1 cellular context compared by ENCODE assay signal in genomic region chr15:34588046-34588674, GRCh38.
TF ChIP-seq lines count a peak whose summit lies in the region.

No MANE protein-coding gene starts in this region.

TF ChIP-seq in GM12878, 131 proteins besides CTCF, POLR2A, EP300 and RAD21 (continued from another document):
- TF ChIP-seq IRF4 (IDR thresholded peaks at IDR 0.05; ENCODE audit: low read depth, low read length) = no peak
- no peak for TF ChIP-seq NR2C2 (IDR thresholded peaks at IDR 0.05; ENCODE audit: borderline replicate concordance, control insufficient read depth, insufficient read length, low read depth)
- TF ChIP-seq ZNF622 (IDR thresholded peaks at IDR 0.05) = no peak
- no peak for TF ChIP-seq EZH2 (IDR thresholded peaks at IDR 0.05; ENCODE audit: borderline replicate concordance, control insufficient read depth, low read depth, low read length)
- no peak for TF ChIP-seq MYC (IDR thresholded peaks at IDR 0.05; ENCODE audit: insufficient read depth, insufficient read length, insufficient replicate concordance, low read length, severe bottlenecking)
- TF ChIP-seq SIX5 (IDR thresholded peaks at IDR 0.05; ENCODE audit: low read depth, low read length, severe bottlenecking) = no peak
- TF ChIP-seq, protein P1, sequence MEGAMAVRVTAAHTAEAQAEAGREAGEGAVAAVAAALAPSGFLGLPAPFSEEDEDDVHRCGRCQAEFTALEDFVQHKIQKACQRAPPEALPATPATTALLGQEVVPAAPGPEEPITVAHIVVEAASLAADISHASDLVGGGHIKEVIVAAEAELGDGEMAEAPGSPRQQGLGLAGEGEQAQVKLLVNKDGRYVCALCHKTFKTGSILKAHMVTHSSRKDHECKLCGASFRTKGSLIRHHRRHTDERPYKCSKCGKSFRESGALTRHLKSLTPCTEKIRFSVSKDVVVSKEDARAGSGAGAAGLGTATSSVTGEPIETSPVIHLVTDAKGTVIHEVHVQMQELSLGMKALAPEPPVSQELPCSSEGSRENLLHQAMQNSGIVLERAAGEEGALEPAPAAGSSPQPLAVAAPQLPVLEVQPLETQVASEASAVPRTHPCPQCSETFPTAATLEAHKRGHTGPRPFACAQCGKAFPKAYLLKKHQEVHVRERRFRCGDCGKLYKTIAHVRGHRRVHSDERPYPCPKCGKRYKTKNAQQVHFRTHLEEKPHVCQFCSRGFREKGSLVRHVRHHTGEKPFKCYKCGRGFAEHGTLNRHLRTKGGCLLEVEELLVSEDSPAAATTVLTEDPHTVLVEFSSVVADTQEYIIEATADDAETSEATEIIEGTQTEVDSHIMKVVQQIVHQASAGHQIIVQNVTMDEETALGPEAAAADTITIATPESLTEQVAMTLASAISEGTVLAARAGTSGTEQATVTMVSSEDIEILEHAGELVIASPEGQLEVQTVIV (IDR thresholded peaks at IDR 0.05; ENCODE audit: borderline replicate concordance, partially characterized antibody) = no peak
- TF ChIP-seq SIN3A (IDR thresholded peaks at IDR 0.05; ENCODE audit: low read depth, low read length) = no peak
- no peak for TF ChIP-seq CBX3 (IDR thresholded peaks at IDR 0.05; ENCODE audit: borderline replicate concordance, low read depth)
- TF ChIP-seq MEF2B (IDR thresholded peaks at IDR 0.05; ENCODE audit: partially characterized antibody, poor library complexity, severe bottlenecking) = no peak
- 0 out of 2 replicates have a peak, but pooled peaks have one; percentile 48 for TF ChIP-seq SMAD5 (IDR thresholded peaks at IDR 0.05; ENCODE audit: low read depth)
- no peak for TF ChIP-seq CHD2 (IDR thresholded peaks at IDR 0.05; ENCODE audit: borderline replicate concordance, low read depth, low read length)
- TF ChIP-seq, protein P2, sequence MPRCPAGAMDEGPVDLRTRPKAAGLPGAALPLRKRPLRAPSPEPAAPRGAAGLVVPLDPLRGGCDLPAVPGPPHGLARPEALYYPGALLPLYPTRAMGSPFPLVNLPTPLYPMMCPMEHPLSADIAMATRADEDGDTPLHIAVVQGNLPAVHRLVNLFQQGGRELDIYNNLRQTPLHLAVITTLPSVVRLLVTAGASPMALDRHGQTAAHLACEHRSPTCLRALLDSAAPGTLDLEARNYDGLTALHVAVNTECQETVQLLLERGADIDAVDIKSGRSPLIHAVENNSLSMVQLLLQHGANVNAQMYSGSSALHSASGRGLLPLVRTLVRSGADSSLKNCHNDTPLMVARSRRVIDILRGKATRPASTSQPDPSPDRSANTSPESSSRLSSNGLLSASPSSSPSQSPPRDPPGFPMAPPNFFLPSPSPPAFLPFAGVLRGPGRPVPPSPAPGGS (IDR thresholded peaks at IDR 0.05; ENCODE audit: borderline replicate concordance, insufficient read depth, low read depth, low read length, poor library complexity, severe bottlenecking) = no peak
- TF ChIP-seq TBL1XR1 (IDR thresholded peaks at IDR 0.05; ENCODE audit: low read depth, low read length) = no peak
- TF ChIP-seq, protein P3, sequence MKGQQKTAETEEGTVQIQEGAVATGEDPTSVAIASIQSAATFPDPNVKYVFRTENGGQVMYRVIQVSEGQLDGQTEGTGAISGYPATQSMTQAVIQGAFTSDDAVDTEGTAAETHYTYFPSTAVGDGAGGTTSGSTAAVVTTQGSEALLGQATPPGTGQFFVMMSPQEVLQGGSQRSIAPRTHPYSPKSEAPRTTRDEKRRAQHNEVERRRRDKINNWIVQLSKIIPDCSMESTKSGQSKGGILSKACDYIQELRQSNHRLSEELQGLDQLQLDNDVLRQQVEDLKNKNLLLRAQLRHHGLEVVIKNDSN (IDR thresholded peaks at IDR 0.05; ENCODE audit: borderline replicate concordance, extremely low read length, insufficient read depth, low read depth, low read length) = no peak
- TF ChIP-seq TCF3 (IDR thresholded peaks at IDR 0.05; ENCODE audit: borderline replicate concordance, insufficient read depth, low read depth, low read length) = no peak
- TF ChIP-seq, protein P4, sequence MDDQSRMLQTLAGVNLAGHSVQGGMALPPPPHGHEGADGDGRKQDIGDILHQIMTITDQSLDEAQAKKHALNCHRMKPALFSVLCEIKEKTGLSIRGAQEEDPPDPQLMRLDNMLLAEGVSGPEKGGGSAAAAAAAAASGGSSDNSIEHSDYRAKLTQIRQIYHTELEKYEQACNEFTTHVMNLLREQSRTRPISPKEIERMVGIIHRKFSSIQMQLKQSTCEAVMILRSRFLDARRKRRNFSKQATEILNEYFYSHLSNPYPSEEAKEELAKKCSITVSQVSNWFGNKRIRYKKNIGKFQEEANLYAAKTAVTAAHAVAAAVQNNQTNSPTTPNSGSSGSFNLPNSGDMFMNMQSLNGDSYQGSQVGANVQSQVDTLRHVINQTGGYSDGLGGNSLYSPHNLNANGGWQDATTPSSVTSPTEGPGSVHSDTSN (IDR thresholded peaks at IDR 0.05; ENCODE audit: insufficient replicate concordance, low read depth, low read length) = no peak
- no peak for TF ChIP-seq WRNIP1 (IDR thresholded peaks at IDR 0.05; ENCODE audit: borderline replicate concordance, low read depth, low read length)
- no peak for TF ChIP-seq NR2C1 (IDR thresholded peaks at IDR 0.05)
- no peak for TF ChIP-seq YBX1 (IDR thresholded peaks at IDR 0.05)
- TF ChIP-seq RUNX3 (IDR thresholded peaks at IDR 0.05; ENCODE audit: low read length) = peak; percentile 27; the same call in 1 of the 2 replicates
- TF ChIP-seq NFYA (IDR thresholded peaks at IDR 0.05; ENCODE audit: borderline replicate concordance, low read depth, low read length) = no peak
- TF ChIP-seq BCL11A (IDR thresholded peaks at IDR 0.05; ENCODE audit: low read depth, low read length) = no peak
- no peak for TF ChIP-seq RFX5 (IDR thresholded peaks at IDR 0.05; ENCODE audit: low read depth, low read length)
- TF ChIP-seq ESRRA (IDR thresholded peaks at IDR 0.05; ENCODE audit: low read length) = no peak
- TF ChIP-seq CBFB (IDR thresholded peaks at IDR 0.05; ENCODE audit: low read depth) = peak; percentile 88; the same call in 1 of the 2 replicates
- TF ChIP-seq ZNF384 (IDR thresholded peaks at IDR 0.05; ENCODE audit: borderline replicate concordance, low read depth, low read length) = no peak
- no peak for TF ChIP-seq IKZF1 (conservative IDR thresholded peaks at IDR 0.05)
- TF ChIP-seq FOXM1 (IDR thresholded peaks at IDR 0.05; ENCODE audit: low read depth, low read length) = no peak
- no peak for TF ChIP-seq SP1 (IDR thresholded peaks at IDR 0.05; ENCODE audit: low read depth, low read length)
- no peak for TF ChIP-seq RBBP5 (conservative IDR thresholded peaks at IDR 0.05)
- TF ChIP-seq TAF1 (IDR thresholded peaks at IDR 0.05; ENCODE audit: borderline replicate concordance, low read depth, low read length) = no peak
- no peak for TF ChIP-seq NFIC (IDR thresholded peaks at IDR 0.05; ENCODE audit: low read depth, low read length)
- TF ChIP-seq TARDBP (IDR thresholded peaks at IDR 0.05; ENCODE audit: borderline replicate concordance) = no peak
- TF ChIP-seq BRCA1 (IDR thresholded peaks at IDR 0.05; ENCODE audit: low read depth, low read length) = peak; percentile 60; the same call in 1 of the 2 replicates
- no peak for TF ChIP-seq MTA3 (IDR thresholded peaks at IDR 0.05; ENCODE audit: borderline replicate concordance, low read length)
- no peak for TF ChIP-seq MXI1 (IDR thresholded peaks at IDR 0.05; ENCODE audit: low read depth, low read length)
- TF ChIP-seq MYB (IDR thresholded peaks at IDR 0.05; ENCODE audit: borderline replicate concordance, low read depth, low read length) = no peak
- TF ChIP-seq RB1 (IDR thresholded peaks at IDR 0.05; ENCODE audit: borderline replicate concordance) = no peak
- TF ChIP-seq STAT3 (IDR thresholded peaks at IDR 0.05; ENCODE audit: low read depth, low read length) = 0 out of 2 replicates have a peak, but pooled peaks have one; percentile 63
- TF ChIP-seq FOS (IDR thresholded peaks at IDR 0.05; ENCODE audit: borderline replicate concordance, extremely low read depth, insufficient read length) = no peak
- TF ChIP-seq GABPA (IDR thresholded peaks at IDR 0.05; ENCODE audit: low read depth) = no peak
- peak; percentile 48; the same call in 1 of the 2 replicates for TF ChIP-seq EED (IDR thresholded peaks at IDR 0.05; ENCODE audit: low read depth)
- TF ChIP-seq, protein P5, sequence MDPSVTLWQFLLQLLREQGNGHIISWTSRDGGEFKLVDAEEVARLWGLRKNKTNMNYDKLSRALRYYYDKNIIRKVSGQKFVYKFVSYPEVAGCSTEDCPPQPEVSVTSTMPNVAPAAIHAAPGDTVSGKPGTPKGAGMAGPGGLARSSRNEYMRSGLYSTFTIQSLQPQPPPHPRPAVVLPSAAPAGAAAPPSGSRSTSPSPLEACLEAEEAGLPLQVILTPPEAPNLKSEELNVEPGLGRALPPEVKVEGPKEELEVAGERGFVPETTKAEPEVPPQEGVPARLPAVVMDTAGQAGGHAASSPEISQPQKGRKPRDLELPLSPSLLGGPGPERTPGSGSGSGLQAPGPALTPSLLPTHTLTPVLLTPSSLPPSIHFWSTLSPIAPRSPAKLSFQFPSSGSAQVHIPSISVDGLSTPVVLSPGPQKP (IDR thresholded peaks at IDR 0.05; ENCODE audit: low read depth, low read length) = no peak
- TF ChIP-seq JUNB (IDR thresholded peaks at IDR 0.05) = 0 out of 2 replicates have a peak, but pooled peaks have one; percentile 10
- TF ChIP-seq ZSCAN29 (IDR thresholded peaks at IDR 0.05) = no peak
- TF ChIP-seq, protein P6, sequence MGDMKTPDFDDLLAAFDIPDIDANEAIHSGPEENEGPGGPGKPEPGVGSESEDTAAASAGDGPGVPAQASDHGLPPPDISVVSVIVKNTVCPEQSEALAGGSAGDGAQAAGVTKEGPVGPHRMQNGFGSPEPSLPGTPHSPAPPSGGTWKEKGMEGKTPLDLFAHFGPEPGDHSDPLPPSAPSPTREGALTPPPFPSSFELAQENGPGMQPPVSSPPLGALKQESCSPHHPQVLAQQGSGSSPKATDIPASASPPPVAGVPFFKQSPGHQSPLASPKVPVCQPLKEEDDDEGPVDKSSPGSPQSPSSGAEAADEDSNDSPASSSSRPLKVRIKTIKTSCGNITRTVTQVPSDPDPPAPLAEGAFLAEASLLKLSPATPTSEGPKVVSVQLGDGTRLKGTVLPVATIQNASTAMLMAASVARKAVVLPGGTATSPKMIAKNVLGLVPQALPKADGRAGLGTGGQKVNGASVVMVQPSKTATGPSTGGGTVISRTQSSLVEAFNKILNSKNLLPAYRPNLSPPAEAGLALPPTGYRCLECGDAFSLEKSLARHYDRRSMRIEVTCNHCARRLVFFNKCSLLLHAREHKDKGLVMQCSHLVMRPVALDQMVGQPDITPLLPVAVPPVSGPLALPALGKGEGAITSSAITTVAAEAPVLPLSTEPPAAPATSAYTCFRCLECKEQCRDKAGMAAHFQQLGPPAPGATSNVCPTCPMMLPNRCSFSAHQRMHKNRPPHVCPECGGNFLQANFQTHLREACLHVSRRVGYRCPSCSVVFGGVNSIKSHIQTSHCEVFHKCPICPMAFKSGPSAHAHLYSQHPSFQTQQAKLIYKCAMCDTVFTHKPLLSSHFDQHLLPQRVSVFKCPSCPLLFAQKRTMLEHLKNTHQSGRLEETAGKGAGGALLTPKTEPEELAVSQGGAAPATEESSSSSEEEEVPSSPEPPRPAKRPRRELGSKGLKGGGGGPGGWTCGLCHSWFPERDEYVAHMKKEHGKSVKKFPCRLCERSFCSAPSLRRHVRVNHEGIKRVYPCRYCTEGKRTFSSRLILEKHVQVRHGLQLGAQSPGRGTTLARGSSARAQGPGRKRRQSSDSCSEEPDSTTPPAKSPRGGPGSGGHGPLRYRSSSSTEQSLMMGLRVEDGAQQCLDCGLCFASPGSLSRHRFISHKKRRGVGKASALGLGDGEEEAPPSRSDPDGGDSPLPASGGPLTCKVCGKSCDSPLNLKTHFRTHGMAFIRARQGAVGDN (IDR thresholded peaks at IDR 0.05) = no peak
